Comparison of ENCODE assay signal across 38 cellular contexts in genomic region chr10:31418481-31418880, GRCh38.
"Had no signal": no experiment of that assay in that cellular context is flagged by ENCODE, and none has a peak within 500 bp of the region (broad histone marks: within the 10 kb centered on the region; RNA-seq: fewer than 3 reads in every experiment).

No MANE protein-coding gene starts in this region.

- H3K4me3 ChIP-seq: cardiac muscle cell had no signal

- H3K4me1 Mint-ChIP-seq: activated CD4-positive, alpha-beta T cell treated with anti-CD3 and anti-CD28 coated beads, Interleukin-2, amount 10 ng/mL, durations not matched to agents 7 days and 5 days; WTC11 had no signal

- H3K9me3 Mint-ChIP-seq: activated CD4-positive, alpha-beta memory T cell treated with anti-CD3 and anti-CD28 coated beads, Interleukin-2, amount 10 ng/mL, durations not matched to agents 7 days and 5 days; activated CD4-positive, alpha-beta T cell treated with anti-CD3 and anti-CD28 coated beads, Interleukin-2, amount 10 ng/mL, durations not matched to agents 7 days and 5 days; activated naive CD8-positive, alpha-beta T cell treated with anti-CD3 and anti-CD28 coated beads, Interleukin-2, amount 50 U/mL, for 24 hours; activated T-cell treated with anti-CD3 and anti-CD28 coated beads, Interleukin-2, amount 50 U/mL, for 24 hours; activated T-helper 2 cell treated with anti-CD3 and anti-CD28 coated beads, Interferon-gamma antibody, Interleukin-2, Interleukin-4, amounts not matched to agents 10 μg/mL and 5 μg/mL and 100 μg/mL, durations not matched to agents 14 hours and 24 hours and 36 hours; central memory CD8-positive, alpha-beta T cell; T-helper 1 cell treated with Interleukin-12 subunit alpha and Interleukin-12 subunit beta and Interleukin-4 antibody, amounts not matched to agents 30 μg/mL and 1 μg/mL, for 36 hours; T-helper 2 cell treated with Interferon-gamma antibody and Interleukin-4, amounts not matched to agents 5 μg/mL and 100 μg/mL, for 36 hours; WTC11 had no signal

- H3K36me3 Mint-ChIP-seq: WTC11 had no signal

- H3K27me3 Mint-ChIP-seq: activated CD4-positive, alpha-beta memory T cell treated with anti-CD3 and anti-CD28 coated beads, Interleukin-2, amount 10 ng/mL, durations not matched to agents 7 days and 5 days; activated CD4-positive, alpha-beta T cell treated with anti-CD3 and anti-CD28 coated beads for 36 hours; activated CD4-positive, alpha-beta T cell treated with anti-CD3 and anti-CD28 coated beads, Interleukin-2, amount 10 ng/mL, durations not matched to agents 7 days and 5 days; activated CD8-positive, alpha-beta memory T cell treated with anti-CD3 and anti-CD28 coated beads, Interleukin-2, amount 10 ng/mL, durations not matched to agents 7 days and 5 days; activated naive CD8-positive, alpha-beta T cell; activated naive CD8-positive, alpha-beta T cell treated with anti-CD3 and anti-CD28 coated beads, Interleukin-2, amount 10 ng/mL, durations not matched to agents 7 days and 5 days; activated naive CD8-positive, alpha-beta T cell treated with anti-CD3 and anti-CD28 coated beads, Interleukin-2, amount 50 U/mL, for 24 hours; activated T-cell treated with anti-CD3 and anti-CD28 coated beads, Interleukin-2, amount 50 U/mL, for 24 hours; brain; central memory CD8-positive, alpha-beta T cell had no signal

- H3K27ac Mint-ChIP-seq: activated CD4-positive, alpha-beta memory T cell treated with anti-CD3 and anti-CD28 coated beads, Interleukin-2, amount 10 ng/mL, durations not matched to agents 7 days and 5 days; activated CD4-positive, alpha-beta T cell treated with anti-CD3 and anti-CD28 coated beads for 36 hours; activated CD4-positive, alpha-beta T cell treated with anti-CD3 and anti-CD28 coated beads, Interleukin-2, amount 10 ng/mL, durations not matched to agents 7 days and 5 days; activated CD8-positive, alpha-beta memory T cell treated with anti-CD3 and anti-CD28 coated beads, Interleukin-2, amount 10 ng/mL, durations not matched to agents 7 days and 5 days; activated CD8-positive, alpha-beta T cell treated with anti-CD3 and anti-CD28 coated beads, Interleukin-2, amount 10 ng/mL, durations not matched to agents 7 days and 5 days; activated naive CD8-positive, alpha-beta T cell; activated naive CD8-positive, alpha-beta T cell treated with anti-CD3 and anti-CD28 coated beads, Interleukin-2, amount 10 ng/mL, durations not matched to agents 7 days and 5 days; activated naive CD8-positive, alpha-beta T cell treated with anti-CD3 and anti-CD28 coated beads, Interleukin-2, amount 50 U/mL, for 24 hours; activated T-cell treated with anti-CD3 and anti-CD28 coated beads, Interleukin-2, amount 50 U/mL, for 24 hours; activated T-helper 2 cell treated with anti-CD3 and anti-CD28 coated beads, Interferon-gamma antibody, Interleukin-2, Interleukin-4, amounts not matched to agents 10 μg/mL and 5 μg/mL and 100 μg/mL, durations not matched to agents 14 hours and 24 hours and 36 hours; T-helper 1 cell treated with Interleukin-12 subunit alpha and Interleukin-12 subunit beta and Interleukin-4 antibody, amounts not matched to agents 30 μg/mL and 1 μg/mL, for 36 hours; T-helper 2 cell treated with Interferon-gamma antibody and Interleukin-4, amounts not matched to agents 5 μg/mL and 100 μg/mL, for 36 hours; WTC11 had no signal

- H3K36me3 ChIP-seq: cardiac muscle cell, WERI-Rb-1 had no signal

- H3K4me3 Mint-ChIP-seq: activated CD4-positive, alpha-beta memory T cell treated with anti-CD3 and anti-CD28 coated beads, Interleukin-2, amount 10 ng/mL, durations not matched to agents 7 days and 5 days; activated CD4-positive, alpha-beta T cell treated with anti-CD3 and anti-CD28 coated beads for 36 hours; activated CD4-positive, alpha-beta T cell treated with anti-CD3 and anti-CD28 coated beads, Interleukin-2, amount 10 ng/mL, durations not matched to agents 7 days and 5 days; activated CD8-positive, alpha-beta memory T cell treated with anti-CD3 and anti-CD28 coated beads, Interleukin-2, amount 10 ng/mL, durations not matched to agents 7 days and 5 days; activated CD8-positive, alpha-beta T cell treated with anti-CD3 and anti-CD28 coated beads, Interleukin-2, amount 10 ng/mL, durations not matched to agents 7 days and 5 days; activated naive CD8-positive, alpha-beta T cell; activated naive CD8-positive, alpha-beta T cell treated with anti-CD3 and anti-CD28 coated beads, Interleukin-2, amount 10 ng/mL, durations not matched to agents 7 days and 5 days; activated naive CD8-positive, alpha-beta T cell treated with anti-CD3 and anti-CD28 coated beads, Interleukin-2, amount 50 U/mL, for 24 hours; activated T-cell treated with anti-CD3 and anti-CD28 coated beads, Interleukin-2, amount 50 U/mL, for 24 hours; brain; central memory CD8-positive, alpha-beta T cell; T-helper 1 cell treated with Interleukin-12 subunit alpha and Interleukin-12 subunit beta and Interleukin-4 antibody, amounts not matched to agents 30 μg/mL and 1 μg/mL, for 36 hours; T-helper 2 cell treated with Interferon-gamma antibody and Interleukin-4, amounts not matched to agents 5 μg/mL and 100 μg/mL, for 36 hours; WTC11 had no signal

- H3K27me3 ChIP-seq: cardiac muscle cell had no signal

- H3K27ac ChIP-seq: cardiac muscle cell, WERI-Rb-1 had no signal

- ATAC-seq: activated CD4-positive, alpha-beta T cell treated with anti-CD3 and anti-CD28 coated beads for 36 hours; activated CD4-positive, CD25-positive, alpha-beta regulatory T cell treated with anti-CD3 and anti-CD28 coated beads, Interleukin-2, amount 50 U/mL, for 24 hours; activated CD8-positive, alpha-beta memory T cell treated with anti-CD3 and anti-CD28 coated beads, Interleukin-2, amount 10 ng/mL, durations not matched to agents 7 days and 5 days; activated CD8-positive, alpha-beta T cell treated with anti-CD3 and anti-CD28 coated beads, Interleukin-2, amount 10 ng/mL, durations not matched to agents 7 days and 5 days; activated naive CD8-positive, alpha-beta T cell treated with anti-CD3 and anti-CD28 coated beads, Interleukin-2, amount 50 U/mL, for 24 hours; WTC11 had no signal

- FAIRE-seq: bronchial epithelial cell had no signal

- DNase-seq: activated CD4-positive, alpha-beta memory T cell treated with anti-CD3 and anti-CD28 coated beads, Interleukin-2, amount 10 ng/mL, durations not matched to agents 7 days and 5 days; activated CD4-positive, alpha-beta T cell treated with anti-CD3 and anti-CD28 coated beads for 1 hour; activated CD4-positive, alpha-beta T cell treated with anti-CD3 and anti-CD28 coated beads for 36 hours; activated CD4-positive, alpha-beta T cell treated with anti-CD3 and anti-CD28 coated beads for 48 hours; activated CD4-positive, alpha-beta T cell treated with anti-CD3 and anti-CD28 coated beads, Interleukin-2, amount 10 ng/mL, durations not matched to agents 7 days and 5 days; activated CD4-positive, alpha-beta T cell treated with anti-CD3 and anti-CD28 coated beads, Interleukin-2, amount 50 U/mL, for 48 hours; activated CD4-positive, CD25-positive, alpha-beta regulatory T cell; activated CD8-positive, alpha-beta memory T cell treated with anti-CD3 and anti-CD28 coated beads for 24 hours; activated CD8-positive, alpha-beta memory T cell treated with anti-CD3 and anti-CD28 coated beads, Interleukin-2, amount 10 ng/mL, durations not matched to agents 7 days and 5 days; activated CD8-positive, alpha-beta memory T cell treated with anti-CD3 and anti-CD28 coated beads, Interleukin-2, amount 50 U/mL, for 48 hours; activated CD8-positive, alpha-beta T cell treated with anti-CD3 and anti-CD28 coated beads, Interleukin-2, amount 10 ng/mL, durations not matched to agents 7 days and 5 days; activated effector memory CD4-positive, alpha-beta T cell treated with Interleukin-2 at 50 U/mL for 16 hours; activated gamma-delta T cell; activated naive CD4-positive, alpha-beta T cell treated with anti-CD3 and anti-CD28 coated beads, Interleukin-2, amount 50 U/mL, for 16 hours; activated naive CD4-positive, alpha-beta T cell treated with Interleukin-2 at 50 U/mL for 16 hours; activated naive CD8-positive, alpha-beta T cell treated with anti-CD3 and anti-CD28 coated beads, Interleukin-2, amount 10 ng/mL, durations not matched to agents 7 days and 5 days; activated naive CD8-positive, alpha-beta T cell treated with anti-CD3 and anti-CD28 coated beads, Interleukin-2, amount 50 U/mL, for 24 hours; activated T-cell treated with anti-CD3 and anti-CD28 coated beads, Interleukin-2, amount 50 U/mL, for 24 hours; activated T-cell treated with anti-CD3 and anti-CD28 coated beads, Interleukin-2, amount 50 U/mL, for 48 hours; amniotic stem cell; aorta; caudate nucleus; cerebellar nuclear complex; SW 1271; T-helper 1 cell; T-helper 2 cell; T-helper 9 cell; WERI-Rb-1 had no signal
